In genomic region chr22:35335468-35335867, GRCh38 we compare ENCODE assay signal across 22 cellular contexts. TPM values are rescaled to one million over a fixed set of nuclear protein-coding genes. Genes with fewer than 3 reads are reported as not detected.
DNase-seq lines count a peak whose midpoint lies in the region; ATAC-seq and TF ChIP-seq lines count a peak whose summit lies in the region.
"Had no signal": no experiment of that assay in that cellular context is flagged by ENCODE, and none has a peak within 500 bp of the region (broad histone marks: within the 10 kb centered on the region; RNA-seq: fewer than 3 reads in every experiment).

No MANE protein-coding gene starts in this region.

- no peaks in the 10 kb centered on the region for H3K9me3 ChIP-seq in neural progenitor cell (ENCODE audit: low read depth)
- H3K9me3 ChIP-seq: spleen, thoracic aorta had no signal

- no peak overlapping the region for H3K4me3 Mint-ChIP-seq in activated CD4-positive, alpha-beta T cell treated with anti-CD3 and anti-CD28 coated beads, Interleukin-2, amount 10 ng/mL, durations not matched to agents 7 days and 5 days
- no peak overlapping the region for H3K4me3 Mint-ChIP-seq in GM23338
- H3K4me3 Mint-ChIP-seq in activated T-helper 1 cell treated with anti-CD3 and anti-CD28 coated beads, Interleukin-12 subunit alpha, Interleukin-12 subunit beta, Interleukin-2, Interleukin-4 antibody, amounts not matched to agents 30 ng/mL and 10 ng/mL and 1 ng/mL, durations not matched to agents 14 hours and 24 hours and 36 hours, result no peak overlapping the region
- no peak overlapping the region for H3K4me3 Mint-ChIP-seq in neural progenitor cell
- H3K4me3 Mint-ChIP-seq: activated B cell treated with CpG ODN at 0.5 μM for 24 hours, mesothelial cell of epicardium, nephron had no signal

- intact Hi-C loops in activated T-helper 1 cell treated with anti-CD3 and anti-CD28 coated beads, Interleukin-12 subunit alpha, Interleukin-12 subunit beta, Interleukin-2, Interleukin-4 antibody, amounts not matched to agents 30 ng/mL and 10 ng/mL and 1 ng/mL, durations not matched to agents 14 hours and 24 hours and 36 hours (cut with micrococcal nuclease), result no loop called here

- H2AFZ ChIP-seq in GM23338, result no peak overlapping the region
- H2AFZ ChIP-seq in neural progenitor cell (replicated peaks), result no peak overlapping the region
- H2AFZ ChIP-seq: GM23248 had no signal

- H3K27ac ChIP-seq in GM23338 (ENCODE audit: low read depth) (no peak overlapping the region), neural progenitor cell (no peak overlapping the region)
- H3K27ac ChIP-seq: epithelial cell of prostate, GM23248, thoracic aorta had no signal

- H3K27ac Mint-ChIP-seq in activated CD4-positive, alpha-beta T cell treated with anti-CD3 and anti-CD28 coated beads, Interleukin-2, amount 10 ng/mL, durations not matched to agents 7 days and 5 days, result peak overlapping the region; percentile 73
- H3K27ac Mint-ChIP-seq in GM23338 (no peak overlapping the region), neural progenitor cell (peak overlapping the region; percentile 34)
- H3K27ac Mint-ChIP-seq in activated T-helper 1 cell treated with anti-CD3 and anti-CD28 coated beads, Interleukin-12 subunit alpha, Interleukin-12 subunit beta, Interleukin-2, Interleukin-4 antibody, amounts not matched to agents 30 ng/mL and 10 ng/mL and 1 ng/mL, durations not matched to agents 14 hours and 24 hours and 36 hours, result peak overlapping the region; percentile 84
- H3K27ac Mint-ChIP-seq: activated B cell treated with CpG ODN at 0.5 μM for 24 hours, mesothelial cell of epicardium, nephron had no signal

- POLR2A ChIA-PET in activated CD4-positive, alpha-beta T cell treated with anti-CD3 and anti-CD28 coated beads, Interleukin-2, amount 10 ng/mL, durations not matched to agents 7 days and 5 days (lab: Charles Lee), result no interaction called here

- ATAC-seq in GM23338, result peak; percentile 37; the same call in 2 of the 3 replicates

- TF ChIP-seq CTCF in GM23338 (conservative IDR thresholded peaks at IDR 0.05; ENCODE audit: low read depth in 2 of 2) (0 out of 4 replicates have a peak, but pooled peaks of 1 of the 2 experiments have one; percentile 7), neural progenitor cell (IDR thresholded peaks at IDR 0.05) (no peak)

- H4K20me1 ChIP-seq in GM23338 (replicated peaks; ENCODE audit: insufficient read depth) (no peaks in the 10 kb centered on the region), neural progenitor cell (ENCODE audit: low read depth) (no peaks in the 10 kb centered on the region)

- H3K27me3 Mint-ChIP-seq in activated CD4-positive, alpha-beta T cell treated with anti-CD3 and anti-CD28 coated beads, Interleukin-2, amount 10 ng/mL, durations not matched to agents 7 days and 5 days, result no peaks in the 10 kb centered on the region
- H3K27me3 Mint-ChIP-seq in GM23338 (ENCODE audit: insufficient read depth, low read depth, poor library complexity), result peaks cover 15% of the 10 kb centered on the region
- H3K27me3 Mint-ChIP-seq in activated T-helper 1 cell treated with anti-CD3 and anti-CD28 coated beads, Interleukin-12 subunit alpha, Interleukin-12 subunit beta, Interleukin-2, Interleukin-4 antibody, amounts not matched to agents 30 ng/mL and 10 ng/mL and 1 ng/mL, durations not matched to agents 14 hours and 24 hours and 36 hours (ENCODE audit: insufficient read depth), result no peaks in the 10 kb centered on the region
- H3K27me3 Mint-ChIP-seq in neural progenitor cell (ENCODE audit: insufficient read depth, low read depth), result no peaks in the 10 kb centered on the region
- H3K27me3 Mint-ChIP-seq: activated B cell treated with CpG ODN at 0.5 μM for 24 hours had no signal

- DNase-seq in activated CD4-positive, alpha-beta T cell treated with anti-CD3 and anti-CD28 coated beads, Interleukin-2, amount 10 ng/mL, durations not matched to agents 7 days and 5 days, result no peak
- no peak for DNase-seq in activated CD4-positive, alpha-beta T cell treated with anti-CD3 and anti-CD28 coated beads, Interleukin-2, amount 50 U/mL, for 1 hour
- DNase-seq in GM23338 (ENCODE audit: low spot score) (no peak), neural progenitor cell (ENCODE audit: low spot score) (no peak), COLO668 (lab: John Stamatoyannopoulos, UW; ENCODE audit: unreplicated experiment) (no peak), NCI-H1930 (lab: John Stamatoyannopoulos, UW) (no peak)
- no peak for DNase-seq in activated T-helper 1 cell treated with anti-CD3 and anti-CD28 coated beads, Interleukin-12 subunit alpha, Interleukin-12 subunit beta, Interleukin-2, Interleukin-4 antibody, amounts not matched to agents 30 ng/mL and 10 ng/mL and 1 ng/mL, durations not matched to agents 14 hours and 24 hours and 36 hours (ENCODE audit: low spot score)
- no peak for DNase-seq in stimulated activated naive CD4-positive, alpha-beta T cell (lab: John Stamatoyannopoulos, UW)
- DNase-seq: activated B cell treated with CpG ODN at 0.5 μM for 24 hours; activated naive CD4-positive, alpha-beta T cell; C1 segment of cervical spinal cord; dermis blood vessel endothelial cell; DMS53; foreskin melanocyte; GM23248; NCI-H187; NCI-H446; spleen had no signal

- no peaks in the 10 kb centered on the region for H3K27me3 ChIP-seq in GM23338 (ENCODE audit: insufficient read depth)
- no peaks in the 10 kb centered on the region for H3K27me3 ChIP-seq in neural progenitor cell
- H3K27me3 ChIP-seq: spleen had no signal

- H3K9me3 Mint-ChIP-seq in activated CD4-positive, alpha-beta T cell treated with anti-CD3 and anti-CD28 coated beads, Interleukin-2, amount 10 ng/mL, durations not matched to agents 7 days and 5 days, result no peaks in the 10 kb centered on the region
- H3K9me3 Mint-ChIP-seq in GM23338 (no peaks in the 10 kb centered on the region), neural progenitor cell (no peaks in the 10 kb centered on the region)
- no peaks in the 10 kb centered on the region for H3K9me3 Mint-ChIP-seq in activated T-helper 1 cell treated with anti-CD3 and anti-CD28 coated beads, Interleukin-12 subunit alpha, Interleukin-12 subunit beta, Interleukin-2, Interleukin-4 antibody, amounts not matched to agents 30 ng/mL and 10 ng/mL and 1 ng/mL, durations not matched to agents 14 hours and 24 hours and 36 hours
- H3K9me3 Mint-ChIP-seq: activated B cell treated with CpG ODN at 0.5 μM for 24 hours, mesothelial cell of epicardium, nephron had no signal

- H3F3A ChIP-seq in GM23338 (replicated peaks; ENCODE audit: low read depth), result no peaks in the 10 kb centered on the region
- H3F3A ChIP-seq in neural progenitor cell (ENCODE audit: low read depth), result peaks cover 5% of the 10 kb centered on the region

- H3K4me1 ChIP-seq in GM23338 (ENCODE audit: insufficient read depth) (no peaks in the 10 kb centered on the region), neural progenitor cell (peaks cover 11% of the 10 kb centered on the region)

- H3K4me1 Mint-ChIP-seq in activated CD4-positive, alpha-beta T cell treated with anti-CD3 and anti-CD28 coated beads, Interleukin-2, amount 10 ng/mL, durations not matched to agents 7 days and 5 days, result peaks cover 30% of the 10 kb centered on the region
- H3K4me1 Mint-ChIP-seq in GM23338, result peaks cover 5% of the 10 kb centered on the region; the same call in 2 of the 3 replicates
- peaks cover 25% of the 10 kb centered on the region for H3K4me1 Mint-ChIP-seq in activated T-helper 1 cell treated with anti-CD3 and anti-CD28 coated beads, Interleukin-12 subunit alpha, Interleukin-12 subunit beta, Interleukin-2, Interleukin-4 antibody, amounts not matched to agents 30 ng/mL and 10 ng/mL and 1 ng/mL, durations not matched to agents 14 hours and 24 hours and 36 hours (ENCODE audit: low read depth)
- H3K4me1 Mint-ChIP-seq in neural progenitor cell, result peaks cover 4% of the 10 kb centered on the region
- H3K4me1 Mint-ChIP-seq: mesothelial cell of epicardium, nephron had no signal

- H3K36me3 Mint-ChIP-seq in activated CD4-positive, alpha-beta T cell treated with anti-CD3 and anti-CD28 coated beads, Interleukin-2, amount 10 ng/mL, durations not matched to agents 7 days and 5 days (ENCODE audit: low read depth), result peaks cover 11% of the 10 kb centered on the region
- H3K36me3 Mint-ChIP-seq in GM23338 (ENCODE audit: low read depth) (peaks cover 18% of the 10 kb centered on the region; the same call in 2 of the 3 replicates), neural progenitor cell (peaks cover 14% of the 10 kb centered on the region)
- H3K36me3 Mint-ChIP-seq in activated T-helper 1 cell treated with anti-CD3 and anti-CD28 coated beads, Interleukin-12 subunit alpha, Interleukin-12 subunit beta, Interleukin-2, Interleukin-4 antibody, amounts not matched to agents 30 ng/mL and 10 ng/mL and 1 ng/mL, durations not matched to agents 14 hours and 24 hours and 36 hours (ENCODE audit: low read depth), result peaks cover 24% of the 10 kb centered on the region

- H3K4me3 ChIP-seq in GM23338 (no peak overlapping the region), neural progenitor cell (no peak overlapping the region)
- H3K4me3 ChIP-seq: GM23248, spleen, thoracic aorta had no signal

- H3K79me2 ChIP-seq in GM23338 (replicated peaks; ENCODE audit: insufficient read depth), result no peaks in the 10 kb centered on the region
- H3K79me2 ChIP-seq in neural progenitor cell (ENCODE audit: low read depth), result no peaks in the 10 kb centered on the region

- no peaks in the 10 kb centered on the region for H3K9me2 ChIP-seq in GM23338 (ENCODE audit: insufficient read depth)

- H3K36me3 ChIP-seq in GM23338 (ENCODE audit: insufficient read depth), result no peaks in the 10 kb centered on the region
- no peaks in the 10 kb centered on the region for H3K36me3 ChIP-seq in neural progenitor cell

- H3K9ac ChIP-seq in neural progenitor cell, result no peak overlapping the region
- H3K9ac ChIP-seq: GM23248 had no signal

- CTCF ChIA-PET in activated CD4-positive, alpha-beta T cell treated with anti-CD3 and anti-CD28 coated beads, Interleukin-2, amount 10 ng/mL, durations not matched to agents 7 days and 5 days (lab: Charles Lee), result interaction anchor here (0.5 to 1.8 kb wide), 7 partner anchors 9 to 206 kb away, joined by 3 to 5 read pairs (median 3); no protein-coding TSS in a partner anchor

- no peak overlapping the region for H3K4me2 ChIP-seq in GM23338
- H3K4me2 ChIP-seq in neural progenitor cell, result no peak overlapping the region

RNA-seq across cellular contexts. Expression of gene TOM1, which starts 35.8 kb away (rescaled TPM):
- total RNA-seq in activated CD4-positive, alpha-beta T cell treated with anti-CD3 and anti-CD28 coated beads, Interleukin-2, amount 10 ng/mL, durations not matched to agents 7 days and 5 days, result 10 to 100 TPM; 30.0 to 37.8 TPM
- total RNA-seq in GM23338 (2014; rRNA removed; shearing (Covaris generic)), result 17.8 and 28.0 TPM in 2 replicates
- 9.1 and 10.9 TPM in 2 replicates for polyA plus RNA-seq in GM23338 (2016; fragmentation: Nextera tagmentation; extraction: Ambion mirVana)
- total RNA-seq in activated T-helper 1 cell treated with anti-CD3 and anti-CD28 coated beads, Interleukin-12 subunit alpha, Interleukin-12 subunit beta, Interleukin-2, Interleukin-4 antibody, amounts not matched to agents 30 ng/mL and 10 ng/mL and 1 ng/mL, durations not matched to agents 14 hours and 24 hours and 36 hours, result 16.8 and 19.0 TPM in 2 replicates
- total RNA-seq in neural progenitor cell (ENCODE audit: low replicate concordance), result 28.6 and 41.5 TPM in 2 replicates

RNA-seq across cellular contexts. Expression of gene HMOX1, which starts 45.4 kb away (rescaled TPM):
- total RNA-seq in activated CD4-positive, alpha-beta T cell treated with anti-CD3 and anti-CD28 coated beads, Interleukin-2, amount 10 ng/mL, durations not matched to agents 7 days and 5 days, result under 1 TPM; 0.31 to 0.32 TPM
- total RNA-seq in GM23338 (2014; rRNA removed; shearing (Covaris generic)), result 19.3 and 22.6 TPM in 2 replicates
- polyA plus RNA-seq in GM23338 (2016; fragmentation: Nextera tagmentation; extraction: Ambion mirVana), result 10.9 and 12.1 TPM in 2 replicates
- 1.6 and 2.0 TPM in 2 replicates for total RNA-seq in activated T-helper 1 cell treated with anti-CD3 and anti-CD28 coated beads, Interleukin-12 subunit alpha, Interleukin-12 subunit beta, Interleukin-2, Interleukin-4 antibody, amounts not matched to agents 30 ng/mL and 10 ng/mL and 1 ng/mL, durations not matched to agents 14 hours and 24 hours and 36 hours
- 2.4 and 6.5 TPM in 2 replicates for total RNA-seq in neural progenitor cell (ENCODE audit: low replicate concordance)
